18 cellular contexts compared by ENCODE assay signal in genomic region chr17:5823219-5823618, GRCh38.
DNase-seq lines count a peak whose midpoint lies in the region; ATAC-seq, FAIRE-seq and TF ChIP-seq lines count a peak whose summit lies in the region.
"Had no signal": no experiment of that assay in that cellular context is flagged by ENCODE, and none has a peak within 500 bp of the region (broad histone marks: within the 10 kb centered on the region; RNA-seq: fewer than 3 reads in every experiment).

No MANE protein-coding gene starts in this region.

- TF ChIP-seq CTCF in MCF 10A (IDR thresholded peaks at IDR 0.05; ENCODE audit: unreplicated experiment): no peak
- TF ChIP-seq CTCF in breast epithelium (IDR thresholded peaks at IDR 0.05): no peak
- TF ChIP-seq CTCF in PC-3 (conservative IDR thresholded peaks at IDR 0.05; ENCODE audit: low read depth, low read length): no peak
- no peak for TF ChIP-seq CTCF in bronchial epithelial cell (IDR thresholded peaks at IDR 0.05; ENCODE audit: insufficient read depth, low read length, severe bottlenecking)
- TF ChIP-seq CTCF in prostate gland (IDR thresholded peaks at IDR 0.05): no peak

- no peaks in the 10 kb centered on the region for H3F3A ChIP-seq in PC-3 (ENCODE audit: low read length, unreplicated experiment)

- no peak overlapping the region for H3K9ac ChIP-seq in PC-3 (ENCODE audit: low read length)
- no peak overlapping the region for H3K9ac ChIP-seq in mesenchymal stem cell (ENCODE audit: low read length)

- no peak overlapping the region for H3K14ac ChIP-seq in mesenchymal stem cell (ENCODE audit: low read length in 2 of 2)

- TF ChIP-seq POLR2A in breast epithelium (IDR thresholded peaks at IDR 0.05): no peak
- TF ChIP-seq POLR2A in prostate gland (IDR thresholded peaks at IDR 0.05): no peak

- H2BK12ac ChIP-seq in mesenchymal stem cell (ENCODE audit: low read length in 2 of 2): peak overlapping the region in 1 of 2 experiments; percentile 34

- H4K91ac ChIP-seq in mesenchymal stem cell (ENCODE audit: low read length): peak overlapping the region; percentile 49

- H3K4ac ChIP-seq in mesenchymal stem cell (ENCODE audit: low read depth in 1 of 2, low read length in 2 of 2): no peak overlapping the region

- H3K23ac ChIP-seq in mesenchymal stem cell (ENCODE audit: low read length in 2 of 2): no peak overlapping the region

- no peak overlapping the region for H4K8ac ChIP-seq in mesenchymal stem cell (ENCODE audit: low read length)

- H3K9me3 Mint-ChIP-seq in MCF 10A (ENCODE audit: unreplicated experiment): peaks cover 15% of the 10 kb centered on the region

- H3K79me2 ChIP-seq in PC-3 (ENCODE audit: low read length): 0 out of 2 replicates have a peak, but pooled peaks cover 2% of the 10 kb centered on the region

- no peak overlapping the region for H2AK5ac ChIP-seq in mesenchymal stem cell (ENCODE audit: low read length, severe bottlenecking)

- H3K4me1 Mint-ChIP-seq in MCF 10A (ENCODE audit: insufficient read depth, unreplicated experiment): peaks cover 20% of the 10 kb centered on the region
- H3K4me1 Mint-ChIP-seq: CD4-positive, alpha-beta memory T cell had no signal

- H3K27me3 Mint-ChIP-seq in MCF 10A (ENCODE audit: insufficient read depth, unreplicated experiment): no peaks in the 10 kb centered on the region

- H3K27ac Mint-ChIP-seq in MCF 10A (ENCODE audit: low read depth, unreplicated experiment): peak overlapping the region; percentile 27
- H3K27ac Mint-ChIP-seq: CD4-positive, alpha-beta memory T cell had no signal

- H2AFZ ChIP-seq in PC-3 (ENCODE audit: low read length): no peak overlapping the region
- no peak overlapping the region for H2AFZ ChIP-seq in mesenchymal stem cell (ENCODE audit: low read depth, low read length)

- no peak overlapping the region for H3K18ac ChIP-seq in mesenchymal stem cell (ENCODE audit: low read depth in 1 of 2, low read length in 2 of 2)

- FAIRE-seq in bronchial epithelial cell (lab: Jason Lieb, UNC): no peak
- FAIRE-seq: A204.1, G401.6, GM12891, H1 had no signal

- no peak overlapping the region for H3K4me3 Mint-ChIP-seq in MCF 10A (ENCODE audit: unreplicated experiment)
- H3K4me3 Mint-ChIP-seq: CD4-positive, alpha-beta memory T cell had no signal

- H3K4me2 ChIP-seq in PC-3 (ENCODE audit: low read length) (no peak overlapping the region), mesenchymal stem cell (ENCODE audit: low read length, poor library complexity, severe bottlenecking) (no peak overlapping the region)

- H3K9me3 ChIP-seq in breast epithelium (no peaks in the 10 kb centered on the region), PC-3 (ENCODE audit: low read length) (no peaks in the 10 kb centered on the region), mesenchymal stem cell (ENCODE audit: control insufficient read depth, low read length) (peaks cover 6% of the 10 kb centered on the region), prostate gland (no peaks in the 10 kb centered on the region)
- H3K9me3 ChIP-seq: BE2C had no signal

- ATAC-seq in PC-3: no peak

- no peak overlapping the region for H3K27ac ChIP-seq in breast epithelium
- peak overlapping the region; percentile 100 for H3K27ac ChIP-seq in PC-3 (ENCODE audit: low read length)
- no peak overlapping the region for H3K27ac ChIP-seq in mesenchymal stem cell (ENCODE audit: low read length, poor library complexity, severe bottlenecking)
- no peak overlapping the region for H3K27ac ChIP-seq in prostate gland
- H3K27ac ChIP-seq: C4-2B, HL-60 had no signal

- BruUV-seq in MCF 10A (replicated peaks; lab: Mats Ljungman, UMichigan): no TSS peak
- no TSS peak for BruUV-seq in PC-3 (replicated peaks; lab: Mats Ljungman, UMichigan)

- peaks cover 1% of the 10 kb centered on the region for H3K36me3 Mint-ChIP-seq in MCF 10A (ENCODE audit: insufficient read depth, unreplicated experiment)
- H3K36me3 Mint-ChIP-seq: CD4-positive, alpha-beta memory T cell had no signal

- intact Hi-C loops in MCF 10A (cut with micrococcal nuclease) (no loop called here), breast epithelium (cut with DNase I; ENCODE audit: low total_unique reads) (no loop called here), PC-3 (cut with micrococcal nuclease) (no loop called here), prostate gland (cut with DNase I) (no loop called here)

- no peak overlapping the region for H2BK5ac ChIP-seq in mesenchymal stem cell (ENCODE audit: low read depth, low read length, poor library complexity, severe bottlenecking)

- WGBS in mesenchymal stem cell: 100% methylated on average over 2 of the region's 6 CpGs
- WGBS in prostate gland: 55% methylated on average over 6 of the region's 6 CpGs

- H3K27me3 ChIP-seq in breast epithelium (peaks cover 0 to 4% of the 10 kb centered on the region in 2 donors), PC-3 (ENCODE audit: low read length) (no peaks in the 10 kb centered on the region), bronchial epithelial cell (ENCODE audit: control insufficient read depth, insufficient read depth, low read length) (no peaks in the 10 kb centered on the region), mesenchymal stem cell (ENCODE audit: control insufficient read depth in 1 of 2, insufficient read depth in 1 of 2, low read length in 2 of 2) (peaks cover 0 to 10% of the 10 kb centered on the region in 2 experiments), prostate gland (replicated peaks; ENCODE audit: insufficient read depth) (peaks cover 2% of the 10 kb centered on the region)
- H3K27me3 ChIP-seq: BE2C had no signal

- CTCF ChIA-PET in MCF 10A (lab: Yijun Ruan, JAX): interaction anchor here (0.6 kb wide), 1 partner anchor 257 kb away, joined by 5 read pairs; no protein-coding TSS in a partner anchor
- CTCF ChIA-PET in PC-3 (lab: Charles Lee): no interaction called here

- H3K79me1 ChIP-seq in mesenchymal stem cell (replicated peaks; ENCODE audit: low read length, poor library complexity, severe bottlenecking): no peaks in the 10 kb centered on the region

- H3K4me1 ChIP-seq in breast epithelium (no peaks in the 10 kb centered on the region), PC-3 (ENCODE audit: insufficient read depth, low read length) (peaks cover 51% of the 10 kb centered on the region), mesenchymal stem cell (ENCODE audit: control insufficient read depth, insufficient read depth, low read depth, low read length) (peaks cover 16% of the 10 kb centered on the region), prostate gland (replicated peaks) (no peaks in the 10 kb centered on the region)
- H3K4me1 ChIP-seq: BE2C had no signal

- POLR2A ChIA-PET in MCF 10A (lab: Yijun Ruan, JAX) (no interaction called here), PC-3 (lab: Charles Lee; ENCODE audit: unreplicated experiment) (no interaction called here)

- H2BK15ac ChIP-seq in mesenchymal stem cell (ENCODE audit: low read depth, poor library complexity, severe bottlenecking): peak overlapping the region; percentile 31

- no peak overlapping the region for H2BK120ac ChIP-seq in mesenchymal stem cell (ENCODE audit: low read depth, low read length)

- DNase-seq in MCF 10A (ENCODE audit: unreplicated experiment): peak; percentile 26
- no peak for DNase-seq in breast epithelium (ENCODE audit: low spot score in 2 of 2)
- peak; percentile 59 for DNase-seq in PC-3
- DNase-seq in bronchial epithelial cell (ENCODE audit: low read depth): peak; percentile 28
- DNase-seq in mesenchymal stem cell: no peak
- DNase-seq in prostate gland (ENCODE audit: low spot score): no peak
- DNase-seq in activated T-cell treated with anti-CD3 and anti-CD28 coated beads, Interleukin-2, amount 50 U/mL, for 1 hour: no peak
- DNase-seq in NCI-H1105 (lab: John Stamatoyannopoulos, UW): no peak
- DNase-seq: BE2C; CD4-positive, alpha-beta memory T cell; DMS79 treated with DMSO at 0.1 percent for 48 hours; EL had no signal

- no peaks in the 10 kb centered on the region for H3K36me3 ChIP-seq in breast epithelium
- no peaks in the 10 kb centered on the region for H3K36me3 ChIP-seq in PC-3 (ENCODE audit: low read depth, low read length)
- no peaks in the 10 kb centered on the region for H3K36me3 ChIP-seq in bronchial epithelial cell (ENCODE audit: control insufficient read depth, insufficient read depth, low read length)
- H3K36me3 ChIP-seq in mesenchymal stem cell (ENCODE audit: control insufficient read depth in 1 of 2, insufficient read depth in 2 of 2, low read depth in 1 of 2, low read length in 2 of 2): no peaks in the 10 kb centered on the region
- H3K36me3 ChIP-seq in prostate gland: no peaks in the 10 kb centered on the region
- H3K36me3 ChIP-seq: BE2C had no signal

- no peaks in the 10 kb centered on the region for H3K9me2 ChIP-seq in PC-3 (replicated peaks; ENCODE audit: low read length)

- H3K4me3 ChIP-seq in breast epithelium: no peak overlapping the region
- no peak overlapping the region for H3K4me3 ChIP-seq in PC-3 (ENCODE audit: low read length)
- H3K4me3 ChIP-seq in bronchial epithelial cell (ENCODE audit: low read depth, low read length): no peak overlapping the region
- no peak overlapping the region for H3K4me3 ChIP-seq in mesenchymal stem cell (ENCODE audit: insufficient read depth in 1 of 2, low read depth in 1 of 2, low read length in 2 of 2)
- H3K4me3 ChIP-seq in prostate gland: no peak overlapping the region

- H4K20me1 ChIP-seq in PC-3 (ENCODE audit: low read length): no peaks in the 10 kb centered on the region

Comparison
In these comparisons a context has a peak if more than half of its experiments do, and no peak if none do; other contexts are left out.
1. DNase-seq: peak in MCF 10A (single experiment), PC-3 (single experiment) and bronchial epithelial cell (single experiment); none in breast epithelium (0 of 2), mesenchymal stem cell (single experiment), prostate gland (single experiment), activated T-cell treated with anti-CD3 and anti-CD28 coated beads, Interleukin-2, amount 50 U/mL, for 1 hour (single experiment) and NCI-H1105 (single experiment).